In the genomic region with DNA sequence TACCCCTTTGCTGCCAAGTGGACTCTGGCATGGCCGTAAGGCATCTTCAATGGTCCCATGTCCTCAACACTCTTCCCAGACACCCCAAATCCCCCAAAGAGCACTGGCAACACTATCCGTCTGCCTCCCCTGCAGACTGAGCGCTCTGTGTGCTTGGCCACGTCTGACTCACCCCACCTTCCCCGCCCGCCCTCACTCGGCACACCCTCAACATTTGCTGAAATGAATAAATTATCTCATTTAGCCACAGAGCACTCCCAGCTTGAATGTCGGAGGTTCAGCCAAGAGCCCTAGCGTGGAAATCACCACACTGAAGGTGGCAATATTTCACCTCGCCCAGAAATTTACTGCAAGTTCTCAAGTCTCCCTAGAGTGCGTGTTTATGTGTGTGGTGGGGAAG, we compare ENCODE assay signal across 10 cellular contexts. TPM values are rescaled to one million over a fixed set of nuclear protein-coding genes. Genes with fewer than 3 reads are reported as not detected.
DNase-seq lines count a peak whose midpoint lies in the region; ATAC-seq and TF ChIP-seq lines count a peak whose summit lies in the region.
"Had no signal": no experiment of that assay in that cellular context is flagged by ENCODE, and none has a peak within 500 bp of the region (broad histone marks: within the 10 kb centered on the region; RNA-seq: fewer than 3 reads in every experiment).

No MANE protein-coding gene starts in this region.

- no peak for TF ChIP-seq EP300 in SK-N-SH (IDR thresholded peaks at IDR 0.05; ENCODE audit: borderline replicate concordance in 1 of 2, low read depth in 1 of 2, low read length in 1 of 2)

- 0 out of 3 replicates have a peak, but pooled peaks have one; percentile 20 for ATAC-seq in SK-N-SH treated with all-trans-retinoic acid at 6 μM for 48 hours
- ATAC-seq in HG03354 (IDR thresholded peaks at IDR 0.05; ENCODE audit: poor library complexity, severe bottlenecking, unreplicated experiment) = no peak
- no peak for ATAC-seq in GM19452 (IDR thresholded peaks at IDR 0.05; ENCODE audit: unreplicated experiment)
- ATAC-seq in GM18868 (IDR thresholded peaks at IDR 0.05; ENCODE audit: unreplicated experiment) = no peak

- TF ChIP-seq CTCF in SK-N-SH (IDR thresholded peaks at IDR 0.05) (no peak), left ventricle myocardium inferior (IDR thresholded peaks at IDR 0.05; ENCODE audit: borderline replicate concordance) (no peak)

- no peaks in the 10 kb centered on the region for H3K9me3 ChIP-seq in SK-N-SH
- no peaks in the 10 kb centered on the region for H3K9me3 ChIP-seq in left ventricle myocardium inferior (replicated peaks)
- H3K9me3 ChIP-seq: SJSA1 had no signal

- CTCF ChIA-PET in SK-N-SH (lab: Yijun Ruan, JAX) = interaction anchor here (1.3 kb wide), 1 partner anchor 20 kb away, joined by 3 read pairs; no protein-coding TSS in a partner anchor

- no peak overlapping the region for H3K4me2 ChIP-seq in SK-N-SH

- no peak overlapping the region for H3K9ac ChIP-seq in SK-N-SH
- H3K9ac ChIP-seq: parathyroid adenoma had no signal

- no peaks in the 10 kb centered on the region for H3K79me2 ChIP-seq in SK-N-SH (ENCODE audit: insufficient read depth)
- H3K79me2 ChIP-seq: parathyroid adenoma had no signal

- POLR2A ChIA-PET in SK-N-SH (lab: Yijun Ruan, JAX) = no interaction called here

- no peaks in the 10 kb centered on the region for H3K9me2 ChIP-seq in SK-N-SH

- no peaks in the 10 kb centered on the region for H3F3A ChIP-seq in SK-N-SH (replicated peaks; ENCODE audit: insufficient read depth)

- intact Hi-C loops in left ventricle myocardium inferior (cut with micrococcal nuclease) = no loop called here

- H3K27ac ChIP-seq in SK-N-SH (ENCODE audit: low read depth in 2 of 2, low read length in 1 of 2) (no peak overlapping the region), left ventricle myocardium inferior (replicated peaks) (no peak overlapping the region)
- H3K27ac ChIP-seq: parathyroid adenoma, SJSA1 had no signal

- H3K4me3 ChIP-seq in SK-N-SH (ENCODE audit: low read depth in 2 of 2, low read length in 1 of 2) (no peak overlapping the region), left ventricle myocardium inferior (no peak overlapping the region)
- H3K4me3 ChIP-seq: SJSA1 had no signal

- no peaks in the 10 kb centered on the region for H4K20me1 ChIP-seq in SK-N-SH (ENCODE audit: insufficient read depth)

- TF ChIP-seq RAD21 in SK-N-SH (IDR thresholded peaks at IDR 0.05; ENCODE audit: low read length) = no peak

- no peak overlapping the region for H2AFZ ChIP-seq in SK-N-SH (ENCODE audit: low read depth)
- H2AFZ ChIP-seq: parathyroid adenoma had no signal

- WGBS in SK-N-SH (ENCODE audit: low lambda C conversion rate) = 83% methylated on average over 10 of the region's 11 CpGs

- DNase-seq in SK-N-SH (no peak), left ventricle myocardium inferior (peak; percentile 31)
- peak; percentile 67 for DNase-seq in activated CD8-positive, alpha-beta memory T cell treated with anti-CD3 and anti-CD28 coated beads, Interleukin-2, amount 50 U/mL, for 4 hours
- peak; percentile 18 to 57 for DNase-seq in stimulated activated CD8-positive, alpha-beta memory T cell treated with anti-CD3 and anti-CD28 coated beads, Interleukin-4, amount 100 ng/mL, for 4 hours (ENCODE audit: low read depth in 2 of 2, low spot score in 1 of 2)

- H3K27me3 ChIP-seq in SK-N-SH (ENCODE audit: insufficient read depth) (no peaks in the 10 kb centered on the region), left ventricle myocardium inferior (ENCODE audit: low read depth) (peaks cover 31% of the 10 kb centered on the region)
- H3K27me3 ChIP-seq: SJSA1 had no signal

- no peaks in the 10 kb centered on the region for H3K36me3 ChIP-seq in SK-N-SH (replicated peaks in 1 of 2; ENCODE audit: control insufficient read depth in 1 of 2, insufficient read depth in 2 of 2, low read length in 1 of 2)
- H3K36me3 ChIP-seq in left ventricle myocardium inferior = no peaks in the 10 kb centered on the region
- H3K36me3 ChIP-seq: SJSA1 had no signal

- H3K4me1 ChIP-seq in SK-N-SH (ENCODE audit: control insufficient read depth in 1 of 2, insufficient read depth in 2 of 2, low read depth in 1 of 2, low read length in 1 of 2) = peaks cover 0 to 32% of the 10 kb centered on the region in 2 experiments; a peak in 1 of 4 replicates
- H3K4me1 ChIP-seq in left ventricle myocardium inferior = peaks cover 12% of the 10 kb centered on the region
- H3K4me1 ChIP-seq: SJSA1 had no signal

TF ChIP-seq in SK-N-SH treated with all-trans-retinoic acid at 6 μM for 48 hours, 23 proteins besides CTCF, POLR2A, EP300 and RAD21:
- TF ChIP-seq BACH2 (CRISPR knock-in tag; IDR thresholded peaks at IDR 0.05; ENCODE audit: borderline replicate concordance) (no peak), SNAI2 (CRISPR knock-in tag; IDR thresholded peaks at IDR 0.05) (no peak), ZFP3 (CRISPR knock-in tag; IDR thresholded peaks at IDR 0.05) (no peak), ZC3H10 (CRISPR knock-in tag; IDR thresholded peaks at IDR 0.05) (no peak)
- TF ChIP-seq, protein P1, sequence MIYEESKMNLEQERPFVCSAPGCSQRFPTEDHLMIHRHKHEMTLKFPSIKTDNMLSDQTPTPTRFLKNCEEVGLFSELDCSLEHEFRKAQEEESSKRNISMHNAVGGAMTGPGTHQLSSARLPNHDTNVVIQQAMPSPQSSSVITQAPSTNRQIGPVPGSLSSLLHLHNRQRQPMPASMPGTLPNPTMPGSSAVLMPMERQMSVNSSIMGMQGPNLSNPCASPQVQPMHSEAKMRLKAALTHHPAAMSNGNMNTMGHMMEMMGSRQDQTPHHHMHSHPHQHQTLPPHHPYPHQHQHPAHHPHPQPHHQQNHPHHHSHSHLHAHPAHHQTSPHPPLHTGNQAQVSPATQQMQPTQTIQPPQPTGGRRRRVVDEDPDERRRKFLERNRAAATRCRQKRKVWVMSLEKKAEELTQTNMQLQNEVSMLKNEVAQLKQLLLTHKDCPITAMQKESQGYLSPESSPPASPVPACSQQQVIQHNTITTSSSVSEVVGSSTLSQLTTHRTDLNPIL (CRISPR knock-in tag; IDR thresholded peaks at IDR 0.05; ENCODE audit: low read depth) = no peak

TF ChIP-seq in SK-N-SH, 30 proteins besides CTCF, POLR2A, EP300 and RAD21 (continues in another document):
- TF ChIP-seq NRF1 (IDR thresholded peaks at IDR 0.05; ENCODE audit: low read depth, low read length) (no peak), GATA2 (CRISPR knock-in tag; IDR thresholded peaks at IDR 0.05) (no peak), FOXJ3 (CRISPR knock-in tag; IDR thresholded peaks at IDR 0.05) (no peak), CHD2 (IDR thresholded peaks at IDR 0.05; ENCODE audit: low read length, partially characterized antibody) (no peak), MXI1 (IDR thresholded peaks at IDR 0.05; ENCODE audit: low read depth, low read length) (no peak), TEAD4 (IDR thresholded peaks at IDR 0.05; ENCODE audit: borderline replicate concordance, insufficient read depth) (no peak), RCOR1 (IDR thresholded peaks at IDR 0.05; ENCODE audit: low read length) (no peak)
- TF ChIP-seq, protein P2, sequence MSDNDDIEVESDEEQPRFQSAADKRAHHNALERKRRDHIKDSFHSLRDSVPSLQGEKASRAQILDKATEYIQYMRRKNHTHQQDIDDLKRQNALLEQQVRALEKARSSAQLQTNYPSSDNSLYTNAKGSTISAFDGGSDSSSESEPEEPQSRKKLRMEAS (IDR thresholded peaks at IDR 0.05; ENCODE audit: low read depth) = no peak
- TF ChIP-seq, protein P3, sequence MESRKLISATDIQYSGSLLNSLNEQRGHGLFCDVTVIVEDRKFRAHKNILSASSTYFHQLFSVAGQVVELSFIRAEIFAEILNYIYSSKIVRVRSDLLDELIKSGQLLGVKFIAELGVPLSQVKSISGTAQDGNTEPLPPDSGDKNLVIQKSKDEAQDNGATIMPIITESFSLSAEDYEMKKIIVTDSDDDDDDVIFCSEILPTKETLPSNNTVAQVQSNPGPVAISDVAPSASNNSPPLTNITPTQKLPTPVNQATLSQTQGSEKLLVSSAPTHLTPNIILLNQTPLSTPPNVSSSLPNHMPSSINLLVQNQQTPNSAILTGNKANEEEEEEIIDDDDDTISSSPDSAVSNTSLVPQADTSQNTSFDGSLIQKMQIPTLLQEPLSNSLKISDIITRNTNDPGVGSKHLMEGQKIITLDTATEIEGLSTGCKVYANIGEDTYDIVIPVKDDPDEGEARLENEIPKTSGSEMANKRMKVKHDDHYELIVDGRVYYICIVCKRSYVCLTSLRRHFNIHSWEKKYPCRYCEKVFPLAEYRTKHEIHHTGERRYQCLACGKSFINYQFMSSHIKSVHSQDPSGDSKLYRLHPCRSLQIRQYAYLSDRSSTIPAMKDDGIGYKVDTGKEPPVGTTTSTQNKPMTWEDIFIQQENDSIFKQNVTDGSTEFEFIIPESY (IDR thresholded peaks at IDR 0.05; ENCODE audit: borderline replicate concordance, low read depth) = no peak
- TF ChIP-seq, protein P4, sequence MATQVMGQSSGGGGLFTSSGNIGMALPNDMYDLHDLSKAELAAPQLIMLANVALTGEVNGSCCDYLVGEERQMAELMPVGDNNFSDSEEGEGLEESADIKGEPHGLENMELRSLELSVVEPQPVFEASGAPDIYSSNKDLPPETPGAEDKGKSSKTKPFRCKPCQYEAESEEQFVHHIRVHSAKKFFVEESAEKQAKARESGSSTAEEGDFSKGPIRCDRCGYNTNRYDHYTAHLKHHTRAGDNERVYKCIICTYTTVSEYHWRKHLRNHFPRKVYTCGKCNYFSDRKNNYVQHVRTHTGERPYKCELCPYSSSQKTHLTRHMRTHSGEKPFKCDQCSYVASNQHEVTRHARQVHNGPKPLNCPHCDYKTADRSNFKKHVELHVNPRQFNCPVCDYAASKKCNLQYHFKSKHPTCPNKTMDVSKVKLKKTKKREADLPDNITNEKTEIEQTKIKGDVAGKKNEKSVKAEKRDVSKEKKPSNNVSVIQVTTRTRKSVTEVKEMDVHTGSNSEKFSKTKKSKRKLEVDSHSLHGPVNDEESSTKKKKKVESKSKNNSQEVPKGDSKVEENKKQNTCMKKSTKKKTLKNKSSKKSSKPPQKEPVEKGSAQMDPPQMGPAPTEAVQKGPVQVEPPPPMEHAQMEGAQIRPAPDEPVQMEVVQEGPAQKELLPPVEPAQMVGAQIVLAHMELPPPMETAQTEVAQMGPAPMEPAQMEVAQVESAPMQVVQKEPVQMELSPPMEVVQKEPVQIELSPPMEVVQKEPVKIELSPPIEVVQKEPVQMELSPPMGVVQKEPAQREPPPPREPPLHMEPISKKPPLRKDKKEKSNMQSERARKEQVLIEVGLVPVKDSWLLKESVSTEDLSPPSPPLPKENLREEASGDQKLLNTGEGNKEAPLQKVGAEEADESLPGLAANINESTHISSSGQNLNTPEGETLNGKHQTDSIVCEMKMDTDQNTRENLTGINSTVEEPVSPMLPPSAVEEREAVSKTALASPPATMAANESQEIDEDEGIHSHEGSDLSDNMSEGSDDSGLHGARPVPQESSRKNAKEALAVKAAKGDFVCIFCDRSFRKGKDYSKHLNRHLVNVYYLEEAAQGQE (IDR thresholded peaks at IDR 0.05; ENCODE audit: low read depth, low read length) = no peak

RNA-seq across cellular contexts. Expression of gene TCF20, which starts 46.5 kb away (rescaled TPM):
- 8.5 and 9.4 TPM in 2 replicates for polyA plus RNA-seq in SK-N-SH (2012; rRNA removed)
- polyA plus RNA-seq in SK-N-SH (2012; cell fraction: cytosol; rRNA removed) = 5.1 and 7.1 TPM in 2 replicates
- polyA plus RNA-seq in SK-N-SH (2012; cell fraction: nucleus; rRNA removed) = 5.9 and 6.7 TPM in 2 replicates
- 17.2 TPM for total RNA-seq in left ventricle myocardium inferior
